7 cellular contexts compared by ENCODE assay signal in genomic region chr11:112087212-112087611, GRCh38. TPM values are rescaled to one million over a fixed set of nuclear protein-coding genes. Genes with fewer than 3 reads are reported as not detected.
DNase-seq lines count a peak whose midpoint lies in the region; ATAC-seq and TF ChIP-seq lines count a peak whose summit lies in the region.

No MANE protein-coding gene starts in this region.

- intact Hi-C loops in activated B cell treated with CpG ODN at 0.5 μM for 24 hours (cut with micrococcal nuclease) (loop anchor here (2.0 to 5.0 kb wide), 2 partner anchors 35 to 484 kb away; partner anchors contain the start of gene SIK2), left ventricle myocardium inferior (cut with micrococcal nuclease) (no loop called here)

- WGBS in smooth muscle cell (ENCODE audit: low lambda C conversion rate), result 27% methylated on average over 10 of the region's 10 CpGs

- H3K4me1 Mint-ChIP-seq in HFFc6 (ENCODE audit: low read depth), result peaks cover 68% of the 10 kb centered on the region
- peaks cover 45% of the 10 kb centered on the region for H3K4me1 Mint-ChIP-seq in activated B cell treated with CpG ODN at 0.5 μM for 24 hours

- H3K36me3 Mint-ChIP-seq in HFFc6 (ENCODE audit: low read depth) (peaks cover 71% of the 10 kb centered on the region), activated B cell treated with CpG ODN at 0.5 μM for 24 hours (ENCODE audit: low read depth) (peaks cover 94% of the 10 kb centered on the region)

- no peak for TF ChIP-seq CTCF in HFFc6 (IDR thresholded peaks at IDR 0.05)
- no peak for TF ChIP-seq CTCF in activated B cell treated with CpG ODN at 0.5 μM for 24 hours (IDR thresholded peaks at IDR 0.05)
- TF ChIP-seq CTCF in left ventricle myocardium inferior (IDR thresholded peaks at IDR 0.05; ENCODE audit: borderline replicate concordance), result no peak
- no peak for TF ChIP-seq CTCF in smooth muscle cell (IDR thresholded peaks at IDR 0.05; ENCODE audit: borderline replicate concordance, insufficient read depth, poor library complexity, severe bottlenecking)

- H3K9me3 Mint-ChIP-seq in HFFc6 (no peaks in the 10 kb centered on the region), activated B cell treated with CpG ODN at 0.5 μM for 24 hours (no peaks in the 10 kb centered on the region)

- H3K27me3 ChIP-seq in left ventricle myocardium inferior (ENCODE audit: low read depth) (no peaks in the 10 kb centered on the region), smooth muscle cell (ENCODE audit: low read depth) (no peaks in the 10 kb centered on the region)

- DNase-seq in HFFc6 (no peak), activated B cell treated with CpG ODN at 0.5 μM for 24 hours (no peak), left ventricle myocardium inferior (no peak), smooth muscle cell (lab: John Stamatoyannopoulos, UW; ENCODE audit: unreplicated experiment) (no peak), globus pallidus (ENCODE audit: low spot score) (no peak), HCEC 1CT (no peak)

- POLR2A ChIA-PET in activated B cell treated with CpG ODN at 0.5 μM for 24 hours (lab: Charles Lee), result interaction anchor here (0.6 to 2.0 kb wide), 12 partner anchors 12 to 1994 kb away, joined by 3 to 20 read pairs (median 5); partner anchors contain the start of genes ALG9, NKAPD1 and PIH1D2

- CTCF ChIA-PET in activated B cell treated with CpG ODN at 0.5 μM for 24 hours (lab: Charles Lee), result interaction anchor here (0.9 to 2.0 kb wide), 6 partner anchors 149 to 1202 kb away, joined by 3 to 5 read pairs (median 4); no protein-coding TSS in a partner anchor

- peaks cover 4% of the 10 kb centered on the region for H4K20me1 ChIP-seq in smooth muscle cell (ENCODE audit: low read depth)

- peak overlapping the region; percentile 99 for H3K4me2 ChIP-seq in smooth muscle cell

- H2AFZ ChIP-seq in smooth muscle cell (ENCODE audit: low read depth), result peak overlapping the region; percentile 85

- H3K4me3 ChIP-seq in left ventricle myocardium inferior, result peak overlapping the region; percentile 92
- H3K4me3 ChIP-seq in smooth muscle cell, result peak overlapping the region; percentile 85

- H3K36me3 ChIP-seq in left ventricle myocardium inferior, result peaks cover 75% of the 10 kb centered on the region
- peaks cover 14% of the 10 kb centered on the region for H3K36me3 ChIP-seq in smooth muscle cell (ENCODE audit: low read depth)

- H3K4me1 ChIP-seq in left ventricle myocardium inferior, result peaks cover 91% of the 10 kb centered on the region
- peaks cover 14% of the 10 kb centered on the region for H3K4me1 ChIP-seq in smooth muscle cell (ENCODE audit: low read depth)

- H3K27ac Mint-ChIP-seq in HFFc6 (peak overlapping the region; percentile 94), activated B cell treated with CpG ODN at 0.5 μM for 24 hours (peak overlapping the region; percentile 97)

- H3K27ac ChIP-seq in left ventricle myocardium inferior (replicated peaks) (peak overlapping the region; percentile 92), smooth muscle cell (ENCODE audit: low read depth) (peak overlapping the region; percentile 31)

- no peaks in the 10 kb centered on the region for H3K9me3 ChIP-seq in left ventricle myocardium inferior (replicated peaks)
- no peaks in the 10 kb centered on the region for H3K9me3 ChIP-seq in smooth muscle cell (replicated peaks; ENCODE audit: low read depth)

- H3K27me3 Mint-ChIP-seq in HFFc6 (ENCODE audit: insufficient read depth) (peaks cover 5% of the 10 kb centered on the region), activated B cell treated with CpG ODN at 0.5 μM for 24 hours (no peaks in the 10 kb centered on the region)

- H3F3A ChIP-seq in smooth muscle cell (ENCODE audit: low read depth), result peaks cover 15% of the 10 kb centered on the region

- peak overlapping the region; percentile 93 for H3K9ac ChIP-seq in smooth muscle cell (ENCODE audit: low read depth)

- peaks cover 43% of the 10 kb centered on the region for H3K79me2 ChIP-seq in smooth muscle cell (ENCODE audit: low read depth)

- peak overlapping the region; percentile 97 for H3K4me3 Mint-ChIP-seq in HFFc6
- peak overlapping the region; percentile 100 for H3K4me3 Mint-ChIP-seq in activated B cell treated with CpG ODN at 0.5 μM for 24 hours

- no peak for ATAC-seq in activated B cell treated with CpG ODN at 0.5 μM for 24 hours (ENCODE audit: low read depth)
- ATAC-seq in GM19467 (IDR thresholded peaks at IDR 0.05; ENCODE audit: unreplicated experiment), result no peak

RNA-seq across cellular contexts. Expression of gene SDHD, which starts 0.5 kb away (rescaled TPM):
- total RNA-seq in HFFc6 (2021; fragmentation: NEBNext Ultra II Directional; extraction: Animal tissue kit (Norgen Biotek cat#: 25700)), result 100 to 1,000 TPM in 1 of 6 experiments, 10 to 100 TPM in 5; 81.8 to 105 (median 91.5) TPM
- total RNA-seq in activated B cell treated with CpG ODN at 0.5 μM for 24 hours, result 79.9 and 82.1 TPM in 2 replicates
- total RNA-seq in left ventricle myocardium inferior, result 290 TPM
- 91.6 and 120 TPM in 2 replicates for total RNA-seq in smooth muscle cell
- 95.9 and 103 TPM in 2 replicates for polyA plus RNA-seq in smooth muscle cell

RNA-seq across cellular contexts. Expression of gene TIMM8B, which starts 0.7 kb away (rescaled TPM):
- 10 to 100 TPM; 54.7 to 78.5 (median 64.2) TPM for total RNA-seq in HFFc6 (2021; fragmentation: NEBNext Ultra II Directional; extraction: Animal tissue kit (Norgen Biotek cat#: 25700))
- total RNA-seq in activated B cell treated with CpG ODN at 0.5 μM for 24 hours (37.0 and 39.6 TPM in 2 replicates), left ventricle myocardium inferior (189 TPM), smooth muscle cell (31.9 and 55.7 TPM in 2 replicates)
- 79.8 and 87.5 TPM in 2 replicates for polyA plus RNA-seq in smooth muscle cell

RNA-seq across cellular contexts. Expression of gene NKAPD1, which starts 13.1 kb away (rescaled TPM):
- 10 to 100 TPM; 17.0 to 22.2 (median 19.8) TPM for total RNA-seq in HFFc6 (2021; fragmentation: NEBNext Ultra II Directional; extraction: Animal tissue kit (Norgen Biotek cat#: 25700))
- 24.0 and 26.3 TPM in 2 replicates for total RNA-seq in activated B cell treated with CpG ODN at 0.5 μM for 24 hours
- total RNA-seq in left ventricle myocardium inferior, result 7.6 TPM
- total RNA-seq in smooth muscle cell, result 19.9 and 22.0 TPM in 2 replicates
- 9.2 and 16.2 TPM in 2 replicates for polyA plus RNA-seq in smooth muscle cell

RNA-seq across cellular contexts. Expression of gene PIH1D2, which starts 13.4 kb away (rescaled TPM):
- total RNA-seq in HFFc6 (2021; fragmentation: NEBNext Ultra II Directional; extraction: Animal tissue kit (Norgen Biotek cat#: 25700)), result 1 to 10 TPM in 4 of 6 experiments, under 1 TPM in 2; 0.59 to 1.5 (median 1.1) TPM
- total RNA-seq in activated B cell treated with CpG ODN at 0.5 μM for 24 hours (0.22 and 0.44 TPM in 2 replicates), left ventricle myocardium inferior (2.2 TPM), smooth muscle cell (0.18 and 1.7 TPM in 2 replicates)
- polyA plus RNA-seq in smooth muscle cell, result 0.82 and 1.0 TPM in 2 replicates
